Comparison of ENCODE assay signal across 21 cellular contexts in the genomic region with DNA sequence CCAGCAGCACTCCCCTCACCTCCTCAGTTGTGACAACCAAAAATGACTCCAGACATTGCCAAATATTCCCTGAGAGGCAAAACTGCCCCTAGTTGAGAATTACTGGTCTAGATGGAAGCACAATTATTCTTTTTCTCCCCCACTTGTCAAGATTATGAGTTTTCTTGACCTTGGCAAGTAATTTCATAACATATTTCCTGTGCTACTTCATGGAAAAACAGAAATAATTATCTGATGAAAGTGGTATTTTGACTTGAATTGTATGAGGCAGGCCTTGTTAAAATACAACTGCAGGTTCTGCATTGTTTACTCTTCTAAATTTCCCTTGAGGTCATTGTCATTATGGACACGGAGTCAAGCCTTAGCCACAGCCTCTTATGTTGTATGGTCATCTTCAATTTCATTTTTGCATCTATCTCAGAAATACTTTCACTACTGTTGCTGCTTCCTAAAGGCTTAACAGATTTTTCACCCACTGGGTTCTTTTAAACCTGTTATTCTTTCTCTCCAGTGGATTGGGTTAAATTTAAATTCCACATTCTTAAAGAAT. TPM values are rescaled to one million over a fixed set of nuclear protein-coding genes. Genes with fewer than 3 reads are reported as not detected.
"Had no signal": no experiment of that assay in that cellular context is flagged by ENCODE, and none has a peak within 500 bp of the region (broad histone marks: within the 10 kb centered on the region; RNA-seq: fewer than 3 reads in every experiment).

No MANE protein-coding gene starts in this region.

- ATAC-seq: activated CD4-positive, alpha-beta T cell treated with anti-CD3 and anti-CD28 coated beads for 36 hours; gastroesophageal sphincter; heart right ventricle; naive thymus-derived CD8-positive, alpha-beta T cell; sciatic nerve; stimulated activated memory B cell treated with anti-CD40 and anti-IgM and Interleukin-4, amounts not matched to agents 10 μg/mL and 1 μg/mL and 100 μg/mL, for 72 hours; WTC11 had no signal

- H3K9me3 ChIP-seq: gastroesophageal sphincter, heart right ventricle, testis had no signal

- H3K4me3 Mint-ChIP-seq: activated CD4-positive, alpha-beta T cell treated with anti-CD3 and anti-CD28 coated beads for 36 hours; activated naive CD8-positive, alpha-beta T cell; activated T-helper 1 cell treated with anti-CD3 and anti-CD28 coated beads, Interleukin-12 subunit alpha, Interleukin-12 subunit beta, Interleukin-2, Interleukin-4 antibody, amounts not matched to agents 30 ng/mL and 10 ng/mL and 1 ng/mL, durations not matched to agents 14 hours and 24 hours and 36 hours; immature natural killer cell; naive thymus-derived CD8-positive, alpha-beta T cell; stimulated activated memory B cell treated with anti-CD40 and anti-IgM and Interleukin-4, amounts not matched to agents 10 μg/mL and 1 μg/mL and 100 μg/mL, for 72 hours; type B pancreatic cell; WTC11 had no signal

- H3K9me3 Mint-ChIP-seq: activated T-helper 1 cell treated with anti-CD3 and anti-CD28 coated beads, Interleukin-12 subunit alpha, Interleukin-12 subunit beta, Interleukin-2, Interleukin-4 antibody, amounts not matched to agents 30 ng/mL and 10 ng/mL and 1 ng/mL, durations not matched to agents 14 hours and 24 hours and 36 hours; immature natural killer cell; type B pancreatic cell had no signal

- DNase-seq: activated CD4-positive, alpha-beta T cell treated with anti-CD3 and anti-CD28 coated beads for 36 hours; activated CD4-positive, alpha-beta T cell treated with anti-CD3 and anti-CD28 coated beads, Interleukin-2, amount 50 U/mL, for 48 hours; activated gamma-delta T cell treated with Interleukin-2 at 50 U/mL for 16 hours; amygdala; dorsolateral prefrontal cortex; heart right ventricle; immature natural killer cell; mesendoderm; naive thymus-derived CD8-positive, alpha-beta T cell; stimulated activated CD4-positive, alpha-beta T cell treated with anti-CD3 and anti-CD28 coated beads, Interleukin-4, amount 100 ng/mL, for 1 hour; T-helper 2 cell; testis had no signal

- H3K27ac ChIP-seq: dorsolateral prefrontal cortex, gastroesophageal sphincter, heart right ventricle, parathyroid adenoma, testis had no signal

- H3K4me1 Mint-ChIP-seq: activated CD4-positive, alpha-beta T cell treated with anti-CD3 and anti-CD28 coated beads for 36 hours; immature natural killer cell; naive thymus-derived CD8-positive, alpha-beta T cell; stimulated activated memory B cell treated with anti-CD40 and anti-IgM and Interleukin-4, amounts not matched to agents 10 μg/mL and 1 μg/mL and 100 μg/mL, for 72 hours had no signal

- H3K4me1 ChIP-seq: parathyroid adenoma had no signal

- H3K36me3 Mint-ChIP-seq: activated naive CD8-positive, alpha-beta T cell; immature natural killer cell; stimulated activated memory B cell treated with anti-CD40 and anti-IgM and Interleukin-4, amounts not matched to agents 10 μg/mL and 1 μg/mL and 100 μg/mL, for 72 hours; type B pancreatic cell; WTC11 had no signal

- H3K4me3 ChIP-seq: dorsolateral prefrontal cortex, gastroesophageal sphincter, heart right ventricle, smooth muscle cell, testis had no signal

- H3K27ac Mint-ChIP-seq: activated CD4-positive, alpha-beta T cell treated with anti-CD3 and anti-CD28 coated beads for 36 hours; activated naive CD8-positive, alpha-beta T cell; activated T-helper 1 cell treated with anti-CD3 and anti-CD28 coated beads, Interleukin-12 subunit alpha, Interleukin-12 subunit beta, Interleukin-2, Interleukin-4 antibody, amounts not matched to agents 30 ng/mL and 10 ng/mL and 1 ng/mL, durations not matched to agents 14 hours and 24 hours and 36 hours; immature natural killer cell; naive thymus-derived CD8-positive, alpha-beta T cell; stimulated activated memory B cell treated with anti-CD40 and anti-IgM and Interleukin-4, amounts not matched to agents 10 μg/mL and 1 μg/mL and 100 μg/mL, for 72 hours; type B pancreatic cell; WTC11 had no signal

- H3K36me3 ChIP-seq: gastroesophageal sphincter, heart right ventricle had no signal

- H3K27me3 ChIP-seq: dorsolateral prefrontal cortex, gastroesophageal sphincter, testis had no signal

RNA-seq across cellular contexts. Expression of gene LDLRAD3, which starts 32.2 kb away (rescaled TPM):
- total RNA-seq: naive thymus-derived CD8-positive, alpha-beta T cell had no signal
- polyA plus RNA-seq: naive thymus-derived CD8-positive, alpha-beta T cell had no signal
